ENCODE assay signal across 8 cellular contexts in the genomic region with DNA sequence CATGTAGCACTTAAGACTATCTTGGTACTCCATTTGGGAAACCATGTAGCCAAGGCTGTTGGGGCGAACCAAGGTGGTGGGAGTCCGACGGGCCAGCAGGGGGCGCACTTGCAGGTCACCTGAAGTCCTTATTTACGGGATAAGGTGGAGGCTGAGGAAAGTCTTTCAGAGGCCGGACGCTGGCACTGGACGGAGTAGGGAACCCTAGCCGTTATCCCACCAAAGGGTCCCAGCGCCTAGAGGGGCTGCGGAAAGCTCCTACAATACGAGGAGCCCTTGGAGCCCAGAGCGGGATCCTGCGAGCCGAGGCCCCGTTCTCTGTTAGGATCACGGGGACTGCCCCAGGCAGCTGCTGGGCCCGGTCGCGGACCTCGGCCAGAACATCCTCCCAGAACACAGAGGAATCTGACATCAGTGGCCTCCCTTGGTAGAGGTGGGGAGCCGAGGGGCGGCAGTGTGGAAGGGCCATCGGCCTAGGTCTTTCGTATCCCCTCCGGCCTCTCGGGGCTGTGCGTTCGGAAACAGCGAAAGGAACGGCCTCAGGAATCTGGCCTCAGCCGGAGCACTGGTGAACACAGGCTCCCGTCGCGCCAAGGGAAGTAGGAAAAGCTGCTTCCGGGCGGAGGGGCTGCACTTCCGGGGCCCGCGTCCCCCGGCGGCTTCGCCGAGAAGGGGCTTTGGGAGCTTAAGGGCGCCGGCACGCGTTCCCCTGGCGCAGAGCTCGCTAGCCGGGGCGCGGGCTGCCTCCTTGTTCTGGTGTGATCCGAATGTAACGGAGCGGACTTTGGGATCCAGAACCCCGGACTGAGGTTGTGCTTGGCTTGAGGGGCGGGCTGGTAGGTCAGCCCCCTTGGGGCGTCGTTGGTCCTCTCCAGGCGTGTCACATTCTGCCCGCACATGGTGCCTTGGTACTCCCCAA. TPM values are rescaled to one million over a fixed set of nuclear protein-coding genes. Genes with fewer than 3 reads are reported as not detected.
DNase-seq lines count a peak whose midpoint lies in the region; ATAC-seq and TF ChIP-seq lines count a peak whose summit lies in the region.

No MANE protein-coding gene starts in this region.

- H3K36me3 ChIP-seq in CD8-positive, alpha-beta memory T cell (ENCODE audit: insufficient read depth, low read length), result no peaks in the 10 kb centered on the region
- no peaks in the 10 kb centered on the region for H3K36me3 ChIP-seq in tibial artery

- POLR2A ChIA-PET in CD8-positive, alpha-beta memory T cell (lab: Charles Lee), result interaction anchor here (1.1 kb wide), 1 partner anchor 270 kb away, joined by 6 read pairs; no protein-coding TSS in a partner anchor

- intact Hi-C loops in posterior cingulate gyrus (cut with DNase I) (no loop called here), tibial artery (cut with DNase I; ENCODE audit: low total_unique reads) (loop anchor here (5.0 kb wide), 1 partner anchor 268 kb away; no protein-coding TSS in a partner anchor)

- H3K27me3 ChIP-seq in CD8-positive, alpha-beta memory T cell (ENCODE audit: insufficient read depth, low read length, poor library complexity, severe bottlenecking), result no peaks in the 10 kb centered on the region
- no peaks in the 10 kb centered on the region for H3K27me3 ChIP-seq in tibial artery

- peaks cover 5 to 15% (median 10%) of the 10 kb centered on the region in 3 donors for H3K4me1 Mint-ChIP-seq in CD8-positive, alpha-beta memory T cell

- peaks cover 5% of the 10 kb centered on the region for H3K4me1 ChIP-seq in CD8-positive, alpha-beta memory T cell (ENCODE audit: insufficient read depth, low read length)
- H3K4me1 ChIP-seq in tibial artery, result peaks cover 0 to 16% (median 8%) of the 10 kb centered on the region in 4 donors

- peak overlapping the region in 5 of 8 donors; percentile 32 to 75 (median 62) for H3K27ac Mint-ChIP-seq in CD8-positive, alpha-beta memory T cell

- peak; percentile 67 to 74 for TF ChIP-seq CTCF in tibial artery (IDR thresholded peaks at IDR 0.05)

- CTCF ChIA-PET in CD8-positive, alpha-beta memory T cell (lab: Charles Lee), result interaction anchor here (0.7 to 9.2 kb wide), 23 partner anchors 9 to 285 kb away, joined by 3 to 146 read pairs (median 5); no protein-coding TSS in a partner anchor

- peaks cover 2 to 3% of the 10 kb centered on the region in 2 donors for H3K27me3 Mint-ChIP-seq in CD8-positive, alpha-beta memory T cell

- peak overlapping the region; percentile 57 for H3K4me3 ChIP-seq in CD8-positive, alpha-beta memory T cell (ENCODE audit: low read length)
- H3K4me3 ChIP-seq in tibial artery, result peak overlapping the region; percentile 48 to 66

- H3K27ac ChIP-seq in CD8-positive, alpha-beta memory T cell (ENCODE audit: low read depth, low read length), result no peak overlapping the region
- H3K27ac ChIP-seq in tibial artery, result peak overlapping the region; percentile 56 to 58

- peak; percentile 62 to 84 (median 65) for DNase-seq in CD8-positive, alpha-beta memory T cell
- DNase-seq in SHP77 (lab: John Stamatoyannopoulos, UW), result peak; percentile 84 to 87
- peak; percentile 94 for DNase-seq in activated effector memory CD4-positive, alpha-beta T cell treated with anti-CD3 and anti-CD28 coated beads, Interleukin-2, amount 50 U/mL, for 16 hours
- peak; percentile 42 for DNase-seq in germinal center (ENCODE audit: low spot score)
- peak; percentile 47 to 88 (median 58) for DNase-seq in posterior cingulate gyrus
- DNase-seq in tibial artery, result peak; percentile 65 to 78
- no peak for DNase-seq in cerebellar nuclear complex (lab: John Stamatoyannopoulos, UW)

- no peaks in the 10 kb centered on the region for H3K36me3 Mint-ChIP-seq in CD8-positive, alpha-beta memory T cell

- H3K9me3 ChIP-seq in CD8-positive, alpha-beta memory T cell (ENCODE audit: low read length), result no peaks in the 10 kb centered on the region
- H3K9me3 ChIP-seq in tibial artery, result no peaks in the 10 kb centered on the region

- no peaks in the 10 kb centered on the region for H3K9me3 Mint-ChIP-seq in CD8-positive, alpha-beta memory T cell

- ATAC-seq in HG02884 (IDR thresholded peaks at IDR 0.05; ENCODE audit: unreplicated experiment), result peak; percentile 65

- H3K4me3 Mint-ChIP-seq in CD8-positive, alpha-beta memory T cell, result peak overlapping the region; percentile 78 to 91 (median 84)

RNA-seq across cellular contexts. Expression of a gene that starts 29.9 kb away (rescaled TPM):
- total RNA-seq in CD8-positive, alpha-beta memory T cell, result not detected
- not detected for polyA plus RNA-seq in CD8-positive, alpha-beta memory T cell

RNA-seq across cellular contexts. Expression of a gene that starts 35.1 kb away (rescaled TPM):
- total RNA-seq in CD8-positive, alpha-beta memory T cell, result not detected
- not detected for polyA plus RNA-seq in CD8-positive, alpha-beta memory T cell

Comparison
In these comparisons a context has a peak if more than half of its experiments do, and no peak if none do; other contexts are left out.
1. DNase-seq: peak in CD8-positive, alpha-beta memory T cell (5 of 5), SHP77 (2 of 2), activated effector memory CD4-positive, alpha-beta T cell treated with anti-CD3 and anti-CD28 coated beads, Interleukin-2, amount 50 U/mL, for 16 hours (single experiment), germinal center (single experiment), posterior cingulate gyrus (10 of 10) and tibial artery (2 of 2); none in cerebellar nuclear complex (0 of 2).